8 cellular contexts compared by ENCODE assay signal in genomic region chr2:16900405-16901025, GRCh38.
A peak's percentile ranks its signal among the peaks of the same experiment; 100 is the strongest.
DNase-seq lines count a peak whose midpoint lies in the region; ATAC-seq and TF ChIP-seq lines count a peak whose summit lies in the region.

No MANE protein-coding gene starts in this region.

- ATAC-seq in GM19043 (IDR thresholded peaks at IDR 0.05; ENCODE audit: low read depth, unreplicated experiment) (peak; percentile 80), HG03139 (IDR thresholded peaks at IDR 0.05; ENCODE audit: unreplicated experiment) (peak; percentile 67)
- no peak for ATAC-seq in activated T-cell treated with anti-CD3 and anti-CD28 coated beads, Interleukin-2, amount 50 U/mL, for 4 hours

- H3K9me3 ChIP-seq in Peyer's patch (no peaks in the 10 kb centered on the region), tibial artery (no peaks in the 10 kb centered on the region)

- no peaks in the 10 kb centered on the region for H3K36me3 ChIP-seq in Peyer's patch
- no peaks in the 10 kb centered on the region for H3K36me3 ChIP-seq in tibial artery

- H3K4me3 Mint-ChIP-seq in activated T-cell treated with anti-CD3 and anti-CD28 coated beads, Interleukin-2, amount 50 U/mL, for 4 hours = no peak overlapping the region

- intact Hi-C loops in tibial artery (cut with DNase I; ENCODE audit: low total_unique reads) = no loop called here

- TF ChIP-seq CTCF in Peyer's patch (IDR thresholded peaks at IDR 0.05) (peak in 4 of 6 experiments; percentile 25 to 41 (median 31)), tibial artery (IDR thresholded peaks at IDR 0.05) (peak in 1 of 2 experiments; percentile 10)

- H3K4me1 Mint-ChIP-seq in activated T-cell treated with anti-CD3 and anti-CD28 coated beads, Interleukin-2, amount 50 U/mL, for 4 hours (ENCODE audit: low read depth) = no peaks in the 10 kb centered on the region

- no peaks in the 10 kb centered on the region for H3K27me3 Mint-ChIP-seq in activated T-cell treated with anti-CD3 and anti-CD28 coated beads, Interleukin-2, amount 50 U/mL, for 4 hours (ENCODE audit: low read depth)

- no peak for TF ChIP-seq POLR2A in Peyer's patch (IDR thresholded peaks at IDR 0.05)

- H3K4me3 ChIP-seq in Peyer's patch = no peak overlapping the region
- H3K4me3 ChIP-seq in tibial artery = no peak overlapping the region

- DNase-seq in CD1c-positive myeloid dendritic cell (ENCODE audit: extremely low spot score) = peak; percentile 63
- no peak for DNase-seq in Peyer's patch
- DNase-seq in iPS-NIHi7 (ENCODE audit: extremely low spot score) = peak; percentile 13
- DNase-seq in tibial artery = no peak
- DNase-seq in activated T-cell treated with anti-CD3 and anti-CD28 coated beads, Interleukin-2, amount 50 U/mL, for 4 hours = no peak
- no peak for DNase-seq in NCI-H1930 (lab: John Stamatoyannopoulos, UW)

- no peaks in the 10 kb centered on the region for H3K9me3 Mint-ChIP-seq in activated T-cell treated with anti-CD3 and anti-CD28 coated beads, Interleukin-2, amount 50 U/mL, for 4 hours

- H3K36me3 Mint-ChIP-seq in activated T-cell treated with anti-CD3 and anti-CD28 coated beads, Interleukin-2, amount 50 U/mL, for 4 hours (ENCODE audit: insufficient read depth) = no peaks in the 10 kb centered on the region

- H3K4me1 ChIP-seq in Peyer's patch = no peaks in the 10 kb centered on the region
- no peaks in the 10 kb centered on the region for H3K4me1 ChIP-seq in tibial artery

- H3K27me3 ChIP-seq in Peyer's patch = no peaks in the 10 kb centered on the region
- H3K27me3 ChIP-seq in tibial artery = no peaks in the 10 kb centered on the region

- H3K27ac ChIP-seq in Peyer's patch = no peak overlapping the region
- no peak overlapping the region for H3K27ac ChIP-seq in tibial artery

Comparison
In these comparisons a context has a peak if more than half of its experiments do, and no peak if none do; other contexts are left out.
1. DNase-seq: peak in CD1c-positive myeloid dendritic cell (single experiment) and iPS-NIHi7 (single experiment); none in Peyer's patch (0 of 3), tibial artery (0 of 2), activated T-cell treated with anti-CD3 and anti-CD28 coated beads, Interleukin-2, amount 50 U/mL, for 4 hours (single experiment) and NCI-H1930 (0 of 2).
2. ATAC-seq: peak in GM19043 (single experiment) and HG03139 (single experiment); none in activated T-cell treated with anti-CD3 and anti-CD28 coated beads, Interleukin-2, amount 50 U/mL, for 4 hours (0 of 2).